23 cellular contexts compared by ENCODE assay signal in the genomic region with DNA sequence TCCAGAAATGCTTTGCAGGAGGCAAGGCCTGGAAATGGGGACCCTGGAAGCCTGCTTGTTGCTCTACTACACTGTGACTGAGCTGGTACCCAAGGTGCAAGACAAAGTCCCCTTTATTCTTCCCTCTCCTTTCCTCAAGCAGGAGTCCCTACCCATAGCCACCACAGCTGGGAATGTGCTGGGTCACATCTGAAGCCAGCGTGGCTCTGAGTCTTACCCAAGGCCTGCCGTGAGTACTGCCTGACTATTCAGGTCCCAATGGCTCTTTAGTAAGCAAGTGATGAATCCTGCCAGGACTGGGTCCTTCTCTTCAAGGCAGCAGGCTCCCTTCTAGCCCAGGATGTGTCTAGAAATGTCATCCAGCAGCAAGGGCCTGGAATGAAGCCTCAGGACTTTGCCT. TPM values are rescaled to one million over a fixed set of nuclear protein-coding genes. Genes with fewer than 3 reads are reported as not detected.
A peak's percentile ranks its signal among the peaks of the same experiment; 100 is the strongest.
DNase-seq lines count a peak whose midpoint lies in the region; ATAC-seq, FAIRE-seq and TF ChIP-seq lines count a peak whose summit lies in the region.
"Had no signal": no experiment of that assay in that cellular context is flagged by ENCODE, and none has a peak within 500 bp of the region (broad histone marks: within the 10 kb centered on the region; RNA-seq: fewer than 3 reads in every experiment).

No MANE protein-coding gene starts in this region.

- H3K9me3 ChIP-seq in K562 (replicated peaks; ENCODE audit: control insufficient read depth, insufficient read depth, low read depth, low read length) (no peaks in the 10 kb centered on the region), neural progenitor cell (ENCODE audit: low read depth) (no peaks in the 10 kb centered on the region)

- no peak overlapping the region for H3K4me3 ChIP-seq in K562
- no peak overlapping the region for H3K4me3 ChIP-seq in neural progenitor cell
- H3K4me3 ChIP-seq: SK-N-MC had no signal

- BruUV-seq in K562 (replicated peaks; lab: Mats Ljungman, UMichigan), result no TSS peak

- TF ChIP-seq RAD21 in K562 (CRISPR knock-in tag; conservative IDR thresholded peaks at IDR 0.05 in 1 of 2, IDR thresholded peaks at IDR 0.05 in 1 of 2), result no peak

- DNase-seq in activated T-cell treated with anti-CD3 and anti-CD28 coated beads, Interleukin-2, amount 50 U/mL, for 24 hours, result no peak
- DNase-seq in activated T-cell treated with anti-CD3 and anti-CD28 coated beads, Interleukin-2, amount 50 U/mL, for 1 hour, result no peak
- DNase-seq in RWPE1 (ENCODE audit: low spot score), result no peak
- DNase-seq in K562 (ENCODE audit: extremely low read depth in 1 of 4, low spot score in 3 of 4), result no peak
- DNase-seq in neural progenitor cell (ENCODE audit: low spot score), result no peak
- DNase-seq in HTR-8/SVneo (ENCODE audit: insufficient read length, low spot score), result no peak
- no peak for DNase-seq in DMS53 (lab: John Stamatoyannopoulos, UW)
- DNase-seq: DMS153, KG1, MM.1S, NCI-H1694, NCI-H2029 treated with DMSO at 0.1 percent for 48 hours, NCI-H2227 treated with DMSO at 0.1 percent for 48 hours, NCI-H526 treated with DMSO at 0.1 percent for 48 hours, RPMI8226, SHP77 treated with DMSO at 0.1 percent for 48 hours had no signal

- no peaks in the 10 kb centered on the region for H3K36me3 Mint-ChIP-seq in activated T-cell treated with anti-CD3 and anti-CD28 coated beads, Interleukin-2, amount 50 U/mL, for 24 hours (ENCODE audit: low read depth)
- peaks cover 3% of the 10 kb centered on the region for H3K36me3 Mint-ChIP-seq in neural progenitor cell

- intact Hi-C loops in K562 (cut with micrococcal nuclease), result no loop called here

- no peaks in the 10 kb centered on the region for H3K9me3 Mint-ChIP-seq in activated T-cell treated with anti-CD3 and anti-CD28 coated beads, Interleukin-2, amount 50 U/mL, for 24 hours
- H3K9me3 Mint-ChIP-seq in neural progenitor cell, result peaks cover 5% of the 10 kb centered on the region

- no peak for TF ChIP-seq EP300 in K562 (IDR thresholded peaks at IDR 0.05; ENCODE audit: low read length)

- in situ Hi-C loops in K562 (cut with MboI), result no loop called here

- H3K36me3 ChIP-seq in K562 (ENCODE audit: control insufficient read depth, insufficient read depth, low read length), result no peaks in the 10 kb centered on the region
- no peaks in the 10 kb centered on the region for H3K36me3 ChIP-seq in neural progenitor cell

- H3K4me2 ChIP-seq in K562 (ENCODE audit: insufficient read depth, low read length), result no peak overlapping the region
- no peak overlapping the region for H3K4me2 ChIP-seq in neural progenitor cell

- TF ChIP-seq CTCF in RWPE1 (conservative IDR thresholded peaks at IDR 0.05; ENCODE audit: low read depth) (no peak), K562 (IDR thresholded peaks at IDR 0.05 in 2 of 3, conservative IDR thresholded peaks at IDR 0.05 in 1 of 3; ENCODE audit: insufficient read depth in 2 of 3, low read depth in 1 of 3, low read length in 3 of 3) (no peak), neural progenitor cell (IDR thresholded peaks at IDR 0.05) (no peak)

- H3K27me3 Mint-ChIP-seq in activated T-cell treated with anti-CD3 and anti-CD28 coated beads, Interleukin-2, amount 50 U/mL, for 24 hours, result no peaks in the 10 kb centered on the region
- no peaks in the 10 kb centered on the region for H3K27me3 Mint-ChIP-seq in neural progenitor cell (ENCODE audit: insufficient read depth, low read depth)
- H3K27me3 Mint-ChIP-seq: B cell had no signal

- peak; percentile 31 for ATAC-seq in K562
- ATAC-seq in HG02840 (IDR thresholded peaks at IDR 0.05; ENCODE audit: low FRiP score, unreplicated experiment), result no peak
- ATAC-seq: HCT116 had no signal

- no peaks in the 10 kb centered on the region for H3K4me1 ChIP-seq in K562 (replicated peaks in 1 of 2; ENCODE audit: control insufficient read depth in 2 of 2, insufficient read depth in 2 of 2, low read length in 2 of 2)
- H3K4me1 ChIP-seq in neural progenitor cell, result no peaks in the 10 kb centered on the region

- H3K27ac Mint-ChIP-seq in activated T-cell treated with anti-CD3 and anti-CD28 coated beads, Interleukin-2, amount 50 U/mL, for 24 hours, result peak overlapping the region; percentile 41
- H3K27ac Mint-ChIP-seq in neural progenitor cell, result peak overlapping the region; percentile 78
- H3K27ac Mint-ChIP-seq: B cell had no signal

- POLR2A ChIA-PET in RWPE1 (lab: Yijun Ruan, JAX; ENCODE audit: low non-redundant PET) (no interaction called here), K562 (lab: Yijun Ruan, JAX) (interaction anchor here (0.8 to 3.3 kb wide), 3 partner anchors 9 to 101 kb away, joined by 3 to 13 read pairs (median 5); a partner anchor contains a TSS)

- no peak overlapping the region for H3K4me3 Mint-ChIP-seq in activated T-cell treated with anti-CD3 and anti-CD28 coated beads, Interleukin-2, amount 50 U/mL, for 24 hours
- H3K4me3 Mint-ChIP-seq in neural progenitor cell, result no peak overlapping the region
- H3K4me3 Mint-ChIP-seq: B cell had no signal

- H4K20me1 ChIP-seq in K562 (replicated peaks; ENCODE audit: control insufficient read depth, insufficient read depth, low read length) (no peaks in the 10 kb centered on the region), neural progenitor cell (ENCODE audit: low read depth) (no peaks in the 10 kb centered on the region)

- TF ChIP-seq POLR2A in K562 (conservative IDR thresholded peaks at IDR 0.05), result no peak

- CTCF ChIA-PET in RWPE1 (lab: Yijun Ruan, JAX), result no interaction called here
- CTCF ChIA-PET in K562 (lab: Yijun Ruan, JAX; ENCODE audit: low intra/inter-chr PET ratio), result no interaction called here

- H3K4me1 Mint-ChIP-seq in activated T-cell treated with anti-CD3 and anti-CD28 coated beads, Interleukin-2, amount 50 U/mL, for 24 hours (ENCODE audit: low read depth), result no peaks in the 10 kb centered on the region
- no peaks in the 10 kb centered on the region for H3K4me1 Mint-ChIP-seq in neural progenitor cell

- H3F3A ChIP-seq in neural progenitor cell (ENCODE audit: low read depth), result no peaks in the 10 kb centered on the region

- H3K79me2 ChIP-seq in K562 (ENCODE audit: control insufficient read depth, insufficient read depth, low read length) (no peaks in the 10 kb centered on the region), neural progenitor cell (ENCODE audit: low read depth) (no peaks in the 10 kb centered on the region)

- H3K27me3 ChIP-seq in K562 (ENCODE audit: control insufficient read depth in 2 of 2, insufficient read depth in 2 of 2, low read length in 2 of 2), result no peaks in the 10 kb centered on the region
- no peaks in the 10 kb centered on the region for H3K27me3 ChIP-seq in neural progenitor cell

- FAIRE-seq in K562 (lab: Jason Lieb, UNC), result no peak
- FAIRE-seq in HTR-8/SVneo (lab: Jason Lieb, UNC), result no peak
- FAIRE-seq: GM19239 had no signal

- 0 out of 2 replicates have a peak overlapping the region, but pooled peaks have one; percentile 14 for H3K27ac ChIP-seq in RWPE1
- H3K27ac ChIP-seq in K562 (ENCODE audit: extremely low read depth, low read depth, low read length), result no peak overlapping the region
- no peak overlapping the region for H3K27ac ChIP-seq in neural progenitor cell
- H3K27ac ChIP-seq: 22Rv1, C4-2B, SK-N-MC had no signal

- H3K9ac ChIP-seq in K562 (ENCODE audit: insufficient read depth in 1 of 2, low read depth in 2 of 2, low read length in 2 of 2) (no peak overlapping the region), neural progenitor cell (no peak overlapping the region)

- no peaks in the 10 kb centered on the region for H3K9me1 ChIP-seq in K562 (ENCODE audit: control insufficient read depth, insufficient read depth, low read length)

- 82% methylated on average over 2 of the region's 2 CpGs for WGBS in K562 (ENCODE audit: insufficient coverage, low coverage, missing lambda C conversion rate)

- H2AFZ ChIP-seq in K562 (ENCODE audit: low read depth, low read length) (no peak overlapping the region), neural progenitor cell (replicated peaks) (no peak overlapping the region)

TF ChIP-seq in K562, 482 proteins besides CTCF, POLR2A, EP300 and RAD21 (continues in another document):
- no peak for TF ChIP-seq ZFX (CRISPR knock-in tag; IDR thresholded peaks at IDR 0.05)
- TF ChIP-seq ZBTB7A (IDR thresholded peaks at IDR 0.05; ENCODE audit: borderline replicate concordance, control insufficient read depth, low read depth, low read length), result no peak
- TF ChIP-seq GABPB2 (CRISPR knock-in tag; conservative IDR thresholded peaks at IDR 0.05), result no peak
- TF ChIP-seq SETDB1 (IDR thresholded peaks at IDR 0.05; ENCODE audit: low read length), result no peak
- TF ChIP-seq RBM17 (IDR thresholded peaks at IDR 0.05; ENCODE audit: borderline replicate concordance, low read depth, low read length), result no peak

RNA-seq across cellular contexts. Expression of a gene that starts 9.6 kb away (rescaled TPM):
- 42.1 and 48.9 TPM in 2 replicates for total RNA-seq in K562 (2011; cell fraction: chromatin; rRNA removed; ENCODE audit: low replicate concordance)
- total RNA-seq in K562 (2011; cell fraction: nucleolus; rRNA removed), result 41.2 and 42.0 TPM in 2 replicates
- 38.6 and 43.4 TPM in 2 replicates for total RNA-seq in K562 (2011; cell fraction: nucleoplasm; rRNA removed)
- total RNA-seq in K562 (2014; rRNA removed) (34.6 and 41.9 TPM in 2 replicates), K562 (2014; rRNA removed; fragmentation: Illumina TruSeq; extraction: Trizol) (29.8 and 35.7 TPM in 2 replicates), K562 (2015; rRNA removed; fragmentation: Illumina TruSeq; extraction: Trizol) (25.4 and 26.8 TPM in 2 replicates), K562 (2021) (55.3 and 63.8 TPM in 2 replicates), neural progenitor cell (ENCODE audit: low replicate concordance) (27.2 and 48.1 TPM in 2 replicates)
- polyA plus RNA-seq in K562 (2011; rRNA removed) (40.7 and 49.7 TPM in 2 replicates), K562 (2014; fragmentation: Illumina TruSeq; extraction: Trizol) (48.5 and 52.3 TPM in 2 replicates), K562 (2014; fragmentation: Nextera tagmentation; extraction: Ambion mirVana) (10 to 100 TPM; 16.0 to 16.6 TPM), K562 (2014; rRNA removed) (44.8 and 46.7 TPM in 2 replicates)
- 42.9 and 45.9 TPM in 2 replicates for polyA plus RNA-seq in K562 (2011; cell fraction: cytosol; rRNA removed)
- 33.2 and 40.6 TPM in 2 replicates for polyA plus RNA-seq in K562 (2011; cell fraction: nucleus; rRNA removed)
- 48.5 and 49.7 TPM in 2 replicates for polyA plus RNA-seq in K562 (2012)
- 42.0 and 48.3 TPM in 2 replicates for polyA minus RNA-seq in K562 (2011; rRNA and poly(A)+ RNA removed)
- polyA minus RNA-seq in K562 (2011; cell fraction: cytosol; rRNA and poly(A)+ RNA removed), result 25.9 and 29.5 TPM in 2 replicates
- 14.4 and 23.3 TPM in 2 replicates for polyA minus RNA-seq in K562 (2011; cell fraction: nucleus; rRNA and poly(A)+ RNA removed)
